ENCODE assay signal across 24 cellular contexts in the genomic region with DNA sequence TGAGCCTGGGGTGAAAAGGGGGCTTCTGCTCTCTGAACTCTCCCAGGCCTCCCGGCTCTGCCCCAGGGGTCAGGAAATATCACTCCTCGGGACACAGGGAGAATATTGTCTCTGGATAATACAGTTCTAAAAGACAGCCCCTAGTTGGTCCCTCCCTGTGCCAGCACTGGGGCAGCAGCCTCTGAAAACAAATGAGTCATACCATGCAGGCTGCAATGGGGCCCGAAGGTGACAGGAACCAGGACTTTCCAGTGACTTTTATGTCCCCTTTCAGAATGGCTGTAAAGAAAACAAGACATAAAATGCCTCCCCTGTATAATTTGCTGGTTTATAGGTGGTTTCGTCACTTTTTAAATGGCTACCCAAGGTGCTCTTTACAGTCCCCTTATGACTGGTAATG.
DNase-seq lines count a peak whose midpoint lies in the region; ATAC-seq, FAIRE-seq and TF ChIP-seq lines count a peak whose summit lies in the region.
"Had no signal": no experiment of that assay in that cellular context is flagged by ENCODE, and none has a peak within 500 bp of the region (broad histone marks: within the 10 kb centered on the region; RNA-seq: fewer than 3 reads in every experiment).

No MANE protein-coding gene starts in this region.

- no peak overlapping the region for H3K4me3 ChIP-seq in GM12865 (ENCODE audit: low read depth, low read length)
- no peak overlapping the region for H3K4me3 ChIP-seq in GM12878
- no peak overlapping the region for H3K4me3 ChIP-seq in neural progenitor cell
- no peak overlapping the region for H3K4me3 ChIP-seq in tibial nerve
- H3K4me3 ChIP-seq: thoracic aorta had no signal

- H3K36me3 ChIP-seq in GM12878 (ENCODE audit: control insufficient read depth in 2 of 2, insufficient read depth in 2 of 2, low read length in 1 of 2) (no peaks in the 10 kb centered on the region), neural progenitor cell (no peaks in the 10 kb centered on the region), tibial nerve (no peaks in the 10 kb centered on the region)
- H3K36me3 ChIP-seq: thoracic aorta had no signal

- peaks cover 2% of the 10 kb centered on the region for H3K4me1 Mint-ChIP-seq in activated CD8-positive, alpha-beta memory T cell treated with anti-CD3 and anti-CD28 coated beads, Interleukin-2, amount 10 ng/mL, durations not matched to agents 7 days and 5 days
- peaks cover 15% of the 10 kb centered on the region for H3K4me1 Mint-ChIP-seq in neural progenitor cell
- H3K4me1 Mint-ChIP-seq: B cell, natural killer cell had no signal

- RAD21 ChIA-PET in GM12878 (lab: Charles Lee; ENCODE audit: unreplicated experiment), result no interaction called here

- ATAC-seq in activated CD8-positive, alpha-beta memory T cell treated with anti-CD3 and anti-CD28 coated beads, Interleukin-2, amount 10 ng/mL, durations not matched to agents 7 days and 5 days, result no peak
- ATAC-seq in GM12878, result peak; percentile 38; the same call in 2 of the 3 replicates
- no peak for ATAC-seq in HG03097 (IDR thresholded peaks at IDR 0.05; ENCODE audit: low FRiP score, unreplicated experiment)
- ATAC-seq: natural killer cell had no signal

- H3K27ac ChIP-seq in GM12878 (ENCODE audit: control insufficient read depth, insufficient read depth) (no peak overlapping the region), neural progenitor cell (no peak overlapping the region), tibial nerve (no peak overlapping the region)
- H3K27ac ChIP-seq: epithelial cell of prostate, thoracic aorta had no signal

- no peak overlapping the region for H3K27ac Mint-ChIP-seq in activated CD8-positive, alpha-beta memory T cell treated with anti-CD3 and anti-CD28 coated beads, Interleukin-2, amount 10 ng/mL, durations not matched to agents 7 days and 5 days
- H3K27ac Mint-ChIP-seq in neural progenitor cell, result no peak overlapping the region
- H3K27ac Mint-ChIP-seq: B cell, brain, H9, natural killer cell had no signal

- no peak overlapping the region for H3K9ac ChIP-seq in GM12878 (ENCODE audit: control insufficient read depth, insufficient read depth, low read length)
- no peak overlapping the region for H3K9ac ChIP-seq in neural progenitor cell

- H3K4me1 ChIP-seq in GM12878 (ENCODE audit: control insufficient read depth, insufficient read depth, low read length) (no peaks in the 10 kb centered on the region), neural progenitor cell (no peaks in the 10 kb centered on the region), tibial nerve (no peaks in the 10 kb centered on the region)

- no TSS peak for BruUV-seq in GM12878 (replicated peaks; lab: Mats Ljungman, UMichigan)

- H3K36me3 Mint-ChIP-seq in activated CD8-positive, alpha-beta memory T cell treated with anti-CD3 and anti-CD28 coated beads, Interleukin-2, amount 10 ng/mL, durations not matched to agents 7 days and 5 days, result no peaks in the 10 kb centered on the region
- no peaks in the 10 kb centered on the region for H3K36me3 Mint-ChIP-seq in neural progenitor cell
- H3K36me3 Mint-ChIP-seq: brain, natural killer cell had no signal

- no peak for TF ChIP-seq CTCF in GM12865 (IDR thresholded peaks at IDR 0.05; ENCODE audit: insufficient read depth, low read depth, low read length, missing control alignments)
- TF ChIP-seq CTCF in GM12878 (IDR thresholded peaks at IDR 0.05 in 2 of 3, conservative IDR thresholded peaks at IDR 0.05 in 1 of 3; ENCODE audit: control insufficient read depth in 2 of 3, extremely low read depth in 1 of 3, insufficient read depth in 1 of 3, low read depth in 3 of 3, low read length in 3 of 3), result no peak
- TF ChIP-seq CTCF in neural progenitor cell (IDR thresholded peaks at IDR 0.05), result no peak
- TF ChIP-seq CTCF in tibial nerve (IDR thresholded peaks at IDR 0.05), result no peak

- no peak overlapping the region for H3K4me3 Mint-ChIP-seq in activated CD8-positive, alpha-beta memory T cell treated with anti-CD3 and anti-CD28 coated beads, Interleukin-2, amount 10 ng/mL, durations not matched to agents 7 days and 5 days
- no peak overlapping the region for H3K4me3 Mint-ChIP-seq in neural progenitor cell
- H3K4me3 Mint-ChIP-seq: B cell; brain; CD8-positive, alpha-beta memory T cell; H9; natural killer cell had no signal

- H3K9me3 ChIP-seq in GM12878 (replicated peaks; ENCODE audit: control insufficient read depth, insufficient read depth, low read length) (no peaks in the 10 kb centered on the region), neural progenitor cell (ENCODE audit: low read depth) (no peaks in the 10 kb centered on the region), tibial nerve (peaks cover 0 to 3% (median 0%) of the 10 kb centered on the region in 4 donors)
- H3K9me3 ChIP-seq: thoracic aorta had no signal

- TF ChIP-seq RAD21 in GM12878 (IDR thresholded peaks at IDR 0.05; ENCODE audit: insufficient read depth, low read depth, low read length), result no peak

- H3F3A ChIP-seq in neural progenitor cell (ENCODE audit: low read depth), result no peaks in the 10 kb centered on the region

- H3K79me2 ChIP-seq in GM12878 (ENCODE audit: control insufficient read depth, insufficient read depth, low read length), result no peaks in the 10 kb centered on the region
- H3K79me2 ChIP-seq in neural progenitor cell (ENCODE audit: low read depth), result no peaks in the 10 kb centered on the region

- CTCF ChIA-PET in activated CD8-positive, alpha-beta memory T cell treated with anti-CD3 and anti-CD28 coated beads, Interleukin-2, amount 10 ng/mL, durations not matched to agents 7 days and 5 days (lab: Charles Lee), result no interaction called here
- CTCF ChIA-PET in GM12878 (lab: Yijun Ruan, JAX), result no interaction called here

- POLR2A ChIA-PET in GM12878 (lab: Charles Lee), result no interaction called here

- H3K27me3 ChIP-seq in GM12878 (replicated peaks in 1 of 2; ENCODE audit: control insufficient read depth in 2 of 2, insufficient read depth in 2 of 2, low read length in 1 of 2), result no peaks in the 10 kb centered on the region
- no peaks in the 10 kb centered on the region for H3K27me3 ChIP-seq in neural progenitor cell
- peaks cover 0 to 7% of the 10 kb centered on the region in 2 donors for H3K27me3 ChIP-seq in tibial nerve

- 2% methylated on average over 4 of the region's 4 CpGs for WGBS in GM12878 (ENCODE audit: insufficient coverage, insufficient replicate concordance, low lambda C conversion rate, missing lambda C conversion rate)
- WGBS in tibial nerve, 2 donors, result 22 to 24% methylated on average over 4 of the region's 4 CpGs

- intact Hi-C loops in GM12878 (cut with micrococcal nuclease; ENCODE audit: unreplicated experiment), result no loop called here

- no peak overlapping the region for H3K4me2 ChIP-seq in GM12878 (ENCODE audit: control insufficient read depth, insufficient read depth)
- no peak overlapping the region for H3K4me2 ChIP-seq in neural progenitor cell

- H4K20me1 ChIP-seq in GM12878 (ENCODE audit: control insufficient read depth, insufficient read depth), result no peaks in the 10 kb centered on the region
- no peaks in the 10 kb centered on the region for H4K20me1 ChIP-seq in neural progenitor cell (ENCODE audit: low read depth)

- no peak overlapping the region for H2AFZ ChIP-seq in GM12878 (ENCODE audit: control insufficient read depth, low read depth, low read length)
- peak overlapping the region; percentile 2 for H2AFZ ChIP-seq in neural progenitor cell (replicated peaks)

- SMC1A ChIA-PET in GM12878 (lab: Charles Lee; ENCODE audit: uncharacterized antibody, unreplicated experiment), result no interaction called here

- peak; percentile 39 for DNase-seq in activated CD8-positive, alpha-beta memory T cell treated with anti-CD3 and anti-CD28 coated beads, Interleukin-2, amount 10 ng/mL, durations not matched to agents 7 days and 5 days
- no peak for DNase-seq in activated CD8-positive, alpha-beta memory T cell treated with anti-CD3 and anti-CD28 coated beads for 24 hours
- DNase-seq in GM12865 (ENCODE audit: low read depth) (peak; percentile 22), GM12878 (ENCODE audit: low read depth, low spot score) (no peak), neural progenitor cell (ENCODE audit: low spot score) (no peak), tibial nerve (ENCODE audit: low spot score in 2 of 2) (no peak), NCI-H1930 (lab: John Stamatoyannopoulos, UW) (no peak)
- DNase-seq: activated CD4-positive, alpha-beta T cell treated with anti-CD3 and anti-CD28 coated beads, Interleukin-2, amount 50 U/mL, for 4 hours; activated T-cell treated with anti-CD3 and anti-CD28 coated beads for 4 hours; CD8-positive, alpha-beta memory T cell; H9; natural killer cell; NCI-H1092; NCI-H187 treated with DMSO at 0.1 percent for 48 hours; NCI-H526; Right ventricle myocardium superior; small intestine; stimulated activated naive CD4-positive, alpha-beta T cell treated with Interleukin-2 at 50 U/mL for 16 hours had no signal

- peaks cover 8% of the 10 kb centered on the region for H3K27me3 Mint-ChIP-seq in activated CD8-positive, alpha-beta memory T cell treated with anti-CD3 and anti-CD28 coated beads, Interleukin-2, amount 10 ng/mL, durations not matched to agents 7 days and 5 days
- peaks cover 12% of the 10 kb centered on the region for H3K27me3 Mint-ChIP-seq in neural progenitor cell (ENCODE audit: insufficient read depth, low read depth)

- no peak for FAIRE-seq in GM12878 (lab: Jason Lieb, UNC)
- FAIRE-seq: islet of Langerhans, small intestine had no signal

- no peak for TF ChIP-seq EP300 in GM12878 (IDR thresholded peaks at IDR 0.05; ENCODE audit: borderline replicate concordance in 1 of 2, control insufficient read depth in 1 of 2, low read depth in 2 of 2, low read length in 2 of 2)
- TF ChIP-seq EP300 in tibial nerve (IDR thresholded peaks at IDR 0.05), result no peak

- peaks cover 2% of the 10 kb centered on the region for H3K9me3 Mint-ChIP-seq in activated CD8-positive, alpha-beta memory T cell treated with anti-CD3 and anti-CD28 coated beads, Interleukin-2, amount 10 ng/mL, durations not matched to agents 7 days and 5 days (ENCODE audit: low read depth)
- H3K9me3 Mint-ChIP-seq in neural progenitor cell, result peaks cover 8% of the 10 kb centered on the region

- in situ Hi-C loops in GM12878 (cut with MboI), result no loop called here

- TF ChIP-seq POLR2A in GM12878 (IDR thresholded peaks at IDR 0.05; ENCODE audit: low read depth, low read length), result no peak
- no peak for TF ChIP-seq POLR2A in tibial nerve (IDR thresholded peaks at IDR 0.05)

TF ChIP-seq in GM12878, 131 proteins besides CTCF, POLR2A, EP300 and RAD21 (continues in another document):
- TF ChIP-seq ASH2L (IDR thresholded peaks at IDR 0.05; ENCODE audit: borderline replicate concordance, low read depth) (no peak), NRF1 (conservative IDR thresholded peaks at IDR 0.05; ENCODE audit: low read depth, low read length) (no peak), IKZF2 (IDR thresholded peaks at IDR 0.05) (no peak), SUZ12 (IDR thresholded peaks at IDR 0.05; ENCODE audit: unreplicated experiment) (no peak)

Comparison
In these comparisons a context has a peak if more than half of its experiments do, and no peak if none do; other contexts are left out.
1. DNase-seq: peak in activated CD8-positive, alpha-beta memory T cell treated with anti-CD3 and anti-CD28 coated beads, Interleukin-2, amount 10 ng/mL, durations not matched to agents 7 days and 5 days (single experiment) and GM12865 (single experiment); none in activated CD8-positive, alpha-beta memory T cell treated with anti-CD3 and anti-CD28 coated beads for 24 hours (single experiment), GM12878 (single experiment), neural progenitor cell (single experiment), tibial nerve (0 of 2) and NCI-H1930 (0 of 2).